26 cellular contexts compared by ENCODE assay signal in genomic region chr10:10044959-10045764, GRCh38.
DNase-seq lines count a peak whose midpoint lies in the region; ATAC-seq and TF ChIP-seq lines count a peak whose summit lies in the region.
"Had no signal": no experiment of that assay in that cellular context is flagged by ENCODE, and none has a peak within 500 bp of the region (broad histone marks: within the 10 kb centered on the region; RNA-seq: fewer than 3 reads in every experiment).

No MANE protein-coding gene starts in this region.

- no peak overlapping the region for H3K27ac ChIP-seq in GM23338 (ENCODE audit: low read depth)
- H3K27ac ChIP-seq in KMS-11: no peak overlapping the region
- H3K27ac ChIP-seq in testis: no peak overlapping the region
- H3K27ac ChIP-seq: brain microvascular endothelial cell, C4-2B, pancreas, upper lobe of right lung had no signal

- no peak for TF ChIP-seq POLR2A in testis (IDR thresholded peaks at IDR 0.05)

- peaks cover 4% of the 10 kb centered on the region for H3K9me2 ChIP-seq in GM23338 (ENCODE audit: insufficient read depth)

- ATAC-seq in GM23338 (no peak), mucosa of descending colon (peak; percentile 15)
- peak; percentile 57 for ATAC-seq in stimulated activated memory B cell treated with anti-CD40 and anti-IgM and Interleukin-4, amounts not matched to agents 10 μg/mL and 1 μg/mL and 100 μg/mL, for 72 hours
- ATAC-seq: pancreas, right cardiac atrium, upper lobe of right lung, WTC11 had no signal

- no peak overlapping the region for H3K9ac ChIP-seq in KMS-11

- H3K36me3 ChIP-seq in GM23338 (ENCODE audit: insufficient read depth): no peaks in the 10 kb centered on the region
- H3K36me3 ChIP-seq in KMS-11 (ENCODE audit: insufficient read depth): no peaks in the 10 kb centered on the region
- H3K36me3 ChIP-seq in mucosa of descending colon (ENCODE audit: low read depth): no peaks in the 10 kb centered on the region
- H3K36me3 ChIP-seq in testis (ENCODE audit: low read depth, missing control alignments): no peaks in the 10 kb centered on the region
- H3K36me3 ChIP-seq: brain microvascular endothelial cell, pancreas, upper lobe of right lung had no signal

- H3K4me3 ChIP-seq in GM23338 (no peak overlapping the region), KMS-11 (IDR thresholded peaks at IDR 0.05; ENCODE audit: insufficient read depth, low read depth, low read length) (no peak overlapping the region), mucosa of descending colon (no peak overlapping the region), testis (no peak overlapping the region)
- H3K4me3 ChIP-seq: pancreas, upper lobe of right lung had no signal

- WGBS in testis, 2 donors: 89 to 91% methylated on average over 4 of the region's 4 CpGs

- intact Hi-C loops in mucosa of descending colon (cut with DNase I, micrococcal nuclease) (no loop called here), testis (cut with DNase I; ENCODE audit: low total_unique reads) (no loop called here)

- H3K4me2 ChIP-seq in GM23338 (no peak overlapping the region), KMS-11 (peak overlapping the region; percentile 22; the same call in 1 of the 2 replicates)

- H3K9me3 ChIP-seq in mucosa of descending colon: no peaks in the 10 kb centered on the region
- no peaks in the 10 kb centered on the region for H3K9me3 ChIP-seq in testis
- H3K9me3 ChIP-seq: pancreas, upper lobe of right lung had no signal

- peaks cover 2% of the 10 kb centered on the region for H3K27me3 Mint-ChIP-seq in GM23338 (ENCODE audit: insufficient read depth, low read depth, poor library complexity)
- H3K27me3 Mint-ChIP-seq in stimulated activated memory B cell treated with anti-CD40 and anti-IgM and Interleukin-4, amounts not matched to agents 10 μg/mL and 1 μg/mL and 100 μg/mL, for 72 hours: no peaks in the 10 kb centered on the region
- H3K27me3 Mint-ChIP-seq: stimulated activated naive B cell treated with anti-CD40 and anti-IgM and Interleukin-4, amounts not matched to agents 10 μg/mL and 1 μg/mL and 100 μg/mL, for 72 hours had no signal

- H3K4me3 Mint-ChIP-seq in GM23338: no peak overlapping the region
- no peak overlapping the region for H3K4me3 Mint-ChIP-seq in stimulated activated memory B cell treated with anti-CD40 and anti-IgM and Interleukin-4, amounts not matched to agents 10 μg/mL and 1 μg/mL and 100 μg/mL, for 72 hours
- H3K4me3 Mint-ChIP-seq: activated naive CD4-positive, alpha-beta T cell treated with anti-CD3 and anti-CD28 coated beads for 36 hours; activated T-helper 1 cell treated with anti-CD3 and anti-CD28 coated beads, Interleukin-12 subunit alpha, Interleukin-12 subunit beta, Interleukin-2, Interleukin-4 antibody, amounts not matched to agents 30 ng/mL and 10 ng/mL and 1 ng/mL, durations not matched to agents 14 hours and 24 hours and 36 hours; nephron progenitor cell; stimulated activated naive B cell treated with anti-CD40 and anti-IgM and Interleukin-4, amounts not matched to agents 10 μg/mL and 1 μg/mL and 100 μg/mL, for 72 hours; T-helper 2 cell treated with Interferon-gamma antibody and Interleukin-4, amounts not matched to agents 5 μg/mL and 100 μg/mL, for 36 hours; WTC11 had no signal

- H3K27me3 ChIP-seq in GM23338 (ENCODE audit: insufficient read depth): no peaks in the 10 kb centered on the region
- no peaks in the 10 kb centered on the region for H3K27me3 ChIP-seq in KMS-11 (ENCODE audit: insufficient read depth, low read depth)
- H3K27me3 ChIP-seq in testis: no peaks in the 10 kb centered on the region
- H3K27me3 ChIP-seq: brain microvascular endothelial cell, pancreas, upper lobe of right lung had no signal

- no peaks in the 10 kb centered on the region for H3K4me1 Mint-ChIP-seq in GM23338
- H3K4me1 Mint-ChIP-seq in stimulated activated memory B cell treated with anti-CD40 and anti-IgM and Interleukin-4, amounts not matched to agents 10 μg/mL and 1 μg/mL and 100 μg/mL, for 72 hours: no peaks in the 10 kb centered on the region
- H3K4me1 Mint-ChIP-seq: nephron progenitor cell, WTC11 had no signal

- H4K20me1 ChIP-seq in GM23338 (replicated peaks; ENCODE audit: insufficient read depth): no peaks in the 10 kb centered on the region
- H4K20me1 ChIP-seq in KMS-11 (ENCODE audit: insufficient read depth): no peaks in the 10 kb centered on the region

- H3K27ac Mint-ChIP-seq in GM23338: no peak overlapping the region
- no peak overlapping the region for H3K27ac Mint-ChIP-seq in stimulated activated memory B cell treated with anti-CD40 and anti-IgM and Interleukin-4, amounts not matched to agents 10 μg/mL and 1 μg/mL and 100 μg/mL, for 72 hours
- H3K27ac Mint-ChIP-seq: activated naive CD4-positive, alpha-beta T cell treated with anti-CD3 and anti-CD28 coated beads for 36 hours; activated T-helper 1 cell treated with anti-CD3 and anti-CD28 coated beads, Interleukin-12 subunit alpha, Interleukin-12 subunit beta, Interleukin-2, Interleukin-4 antibody, amounts not matched to agents 30 ng/mL and 10 ng/mL and 1 ng/mL, durations not matched to agents 14 hours and 24 hours and 36 hours; nephron progenitor cell; stimulated activated naive B cell treated with anti-CD40 and anti-IgM and Interleukin-4, amounts not matched to agents 10 μg/mL and 1 μg/mL and 100 μg/mL, for 72 hours; T-helper 2 cell treated with Interferon-gamma antibody and Interleukin-4, amounts not matched to agents 5 μg/mL and 100 μg/mL, for 36 hours; WTC11 had no signal

- peaks cover 5% of the 10 kb centered on the region; the same call in 2 of the 3 replicates for H3K9me3 Mint-ChIP-seq in GM23338
- H3K9me3 Mint-ChIP-seq in stimulated activated memory B cell treated with anti-CD40 and anti-IgM and Interleukin-4, amounts not matched to agents 10 μg/mL and 1 μg/mL and 100 μg/mL, for 72 hours: no peaks in the 10 kb centered on the region
- H3K9me3 Mint-ChIP-seq: activated naive CD4-positive, alpha-beta T cell treated with anti-CD3 and anti-CD28 coated beads for 36 hours; activated T-helper 1 cell treated with anti-CD3 and anti-CD28 coated beads, Interleukin-12 subunit alpha, Interleukin-12 subunit beta, Interleukin-2, Interleukin-4 antibody, amounts not matched to agents 30 ng/mL and 10 ng/mL and 1 ng/mL, durations not matched to agents 14 hours and 24 hours and 36 hours; nephron progenitor cell; stimulated activated naive B cell treated with anti-CD40 and anti-IgM and Interleukin-4, amounts not matched to agents 10 μg/mL and 1 μg/mL and 100 μg/mL, for 72 hours; T-helper 2 cell treated with Interferon-gamma antibody and Interleukin-4, amounts not matched to agents 5 μg/mL and 100 μg/mL, for 36 hours had no signal

- TF ChIP-seq CTCF in GM23338 (conservative IDR thresholded peaks at IDR 0.05; ENCODE audit: low read depth in 2 of 2): no peak
- TF ChIP-seq CTCF in KMS-11 (conservative IDR thresholded peaks at IDR 0.05; ENCODE audit: low read depth, low read length): no peak
- TF ChIP-seq CTCF in mucosa of descending colon (IDR thresholded peaks at IDR 0.05): no peak
- TF ChIP-seq CTCF in testis (IDR thresholded peaks at IDR 0.05): no peak

- H2AFZ ChIP-seq in GM23338 (peak overlapping the region; percentile 63; the same call in 1 of the 2 replicates), KMS-11 (ENCODE audit: low read depth) (no peak overlapping the region)

- DNase-seq in GM23338 (ENCODE audit: low spot score): no peak
- DNase-seq in mucosa of descending colon: no peak
- no peak for DNase-seq in MV-4-11 (lab: John Stamatoyannopoulos, UW)
- DNase-seq in NCI-H345 treated with DMSO at 0.1 percent for 48 hours (lab: John Stamatoyannopoulos, UW; ENCODE audit: unreplicated experiment): no peak
- DNase-seq in testis: no peak
- DNase-seq: activated CD4-positive, alpha-beta T cell treated with anti-CD3 and anti-CD28 coated beads, Interleukin-2, amount 50 U/mL, for 4 hours; activated CD8-positive, alpha-beta memory T cell treated with anti-CD3 and anti-CD28 coated beads, Interleukin-2, amount 50 U/mL, for 4 hours; activated naive CD4-positive, alpha-beta T cell treated with anti-CD3 and anti-CD28 coated beads for 36 hours; brain microvascular endothelial cell; KG1; midbrain; NCI-H146; NCI-H2107; nephron progenitor cell; pancreas; right cardiac atrium; SHP77; stimulated activated CD4-positive, alpha-beta T cell treated with anti-CD3 and anti-CD28 coated beads, Interleukin-4, amount 100 ng/mL, for 24 hours; stimulated activated naive B cell treated with anti-CD40 and anti-IgM and Interleukin-4, amounts not matched to agents 10 μg/mL and 1 μg/mL and 100 μg/mL, for 72 hours; upper lobe of right lung had no signal

- H3K4me1 ChIP-seq in GM23338 (ENCODE audit: insufficient read depth) (no peaks in the 10 kb centered on the region), KMS-11 (ENCODE audit: low read depth, poor library complexity, severe bottlenecking) (peaks cover 8% of the 10 kb centered on the region), mucosa of descending colon (ENCODE audit: low read depth) (no peaks in the 10 kb centered on the region), testis (no peaks in the 10 kb centered on the region)
- H3K4me1 ChIP-seq: pancreas, upper lobe of right lung had no signal

- no peaks in the 10 kb centered on the region for H3F3A ChIP-seq in GM23338 (replicated peaks; ENCODE audit: low read depth)

- H3K79me2 ChIP-seq in GM23338 (replicated peaks; ENCODE audit: insufficient read depth): no peaks in the 10 kb centered on the region
- no peaks in the 10 kb centered on the region for H3K79me2 ChIP-seq in KMS-11 (ENCODE audit: insufficient read depth, low read depth)

- H3K36me3 Mint-ChIP-seq in GM23338 (ENCODE audit: low read depth): no peaks in the 10 kb centered on the region
- H3K36me3 Mint-ChIP-seq in stimulated activated memory B cell treated with anti-CD40 and anti-IgM and Interleukin-4, amounts not matched to agents 10 μg/mL and 1 μg/mL and 100 μg/mL, for 72 hours: no peaks in the 10 kb centered on the region
- H3K36me3 Mint-ChIP-seq: stimulated activated naive B cell treated with anti-CD40 and anti-IgM and Interleukin-4, amounts not matched to agents 10 μg/mL and 1 μg/mL and 100 μg/mL, for 72 hours; WTC11 had no signal
